Comparison of ENCODE assay signal across 21 cellular contexts in genomic region chr21:38250991-38251418, GRCh38. TPM values are rescaled to one million over a fixed set of nuclear protein-coding genes. Genes with fewer than 3 reads are reported as not detected.
DNase-seq lines count a peak whose midpoint lies in the region; ATAC-seq, FAIRE-seq and TF ChIP-seq lines count a peak whose summit lies in the region.
"Had no signal": no experiment of that assay in that cellular context is flagged by ENCODE, and none has a peak within 500 bp of the region (broad histone marks: within the 10 kb centered on the region; RNA-seq: fewer than 3 reads in every experiment).

No MANE protein-coding gene starts in this region.

- intact Hi-C loops in HepG2 (cut with micrococcal nuclease; ENCODE audit: unreplicated experiment), result no loop called here
- intact Hi-C loops in breast epithelium (cut with DNase I; ENCODE audit: low total_unique reads), result no loop called here

- POLR2A ChIA-PET in HepG2 (lab: Yijun Ruan, JAX), result no interaction called here

- H3K9ac ChIP-seq in HepG2 (ENCODE audit: insufficient read depth, low read depth, low read length), result no peak overlapping the region

- H3K36me3 Mint-ChIP-seq in endothelial cell (ENCODE audit: low read depth, unreplicated experiment), result no peaks in the 10 kb centered on the region
- H3K36me3 Mint-ChIP-seq: CD4-positive, CD25-positive, alpha-beta regulatory T cell had no signal

- TF ChIP-seq POLR2A in HepG2 (IDR thresholded peaks at IDR 0.05; ENCODE audit: insufficient read depth in 1 of 2, low read depth in 2 of 2, low read length in 2 of 2) (no peak), breast epithelium (IDR thresholded peaks at IDR 0.05) (no peak)

- peak overlapping the region; percentile 26; the same call in 1 of the 2 replicates for H3K4me2 ChIP-seq in HepG2 (ENCODE audit: low read depth, low read length)
- H3K4me2 ChIP-seq: PC-9 had no signal

- WGBS in HepG2 (ENCODE audit: low lambda C conversion rate), result 4% methylated on average over 7 of the region's 7 CpGs

- FAIRE-seq in HepG2 (lab: Jason Lieb, UNC), result no peak
- FAIRE-seq: G401.6, GM12892 had no signal

- H3K4me1 ChIP-seq in HepG2 (ENCODE audit: insufficient read depth, low read length) (peaks cover 11% of the 10 kb centered on the region), breast epithelium (no peaks in the 10 kb centered on the region)

- H3K9me3 ChIP-seq in HepG2 (ENCODE audit: low read length) (0 out of 2 replicates have a peak, but pooled peaks cover 6% of the 10 kb centered on the region), breast epithelium (no peaks in the 10 kb centered on the region)

- H3K36me3 ChIP-seq in HepG2 (replicated peaks in 1 of 2; ENCODE audit: control insufficient read depth in 1 of 2, insufficient read depth in 2 of 2, low read length in 2 of 2) (no peaks in the 10 kb centered on the region), breast epithelium (no peaks in the 10 kb centered on the region)

- no peaks in the 10 kb centered on the region for H3K9me3 Mint-ChIP-seq in endothelial cell (ENCODE audit: unreplicated experiment)
- H3K9me3 Mint-ChIP-seq: HFFc6 had no signal

- no peaks in the 10 kb centered on the region for H4K20me1 ChIP-seq in HepG2 (ENCODE audit: insufficient read depth, low read length)

- peaks cover 2% of the 10 kb centered on the region for H3K27me3 Mint-ChIP-seq in endothelial cell (ENCODE audit: unreplicated experiment)
- H3K27me3 Mint-ChIP-seq: CD4-positive, CD25-positive, alpha-beta regulatory T cell had no signal

- H3K4me3 ChIP-seq in astrocyte of the spinal cord (ENCODE audit: low read depth, low read length), result no peak overlapping the region
- H3K4me3 ChIP-seq in HepG2 (replicated peaks in 1 of 3; ENCODE audit: insufficient read depth in 1 of 3, low read depth in 2 of 3, low read length in 3 of 3), result no peak overlapping the region
- H3K4me3 ChIP-seq in breast epithelium, result no peak overlapping the region
- H3K4me3 ChIP-seq: PC-9 had no signal

- H3K79me2 ChIP-seq in HepG2 (ENCODE audit: insufficient read depth, low read length), result no peaks in the 10 kb centered on the region

- H3K27me3 ChIP-seq in HepG2 (ENCODE audit: control insufficient read depth in 1 of 2, insufficient read depth in 2 of 2, low read length in 2 of 2), result no peaks in the 10 kb centered on the region
- no peaks in the 10 kb centered on the region for H3K27me3 ChIP-seq in breast epithelium

- DNase-seq in COLO668 (lab: John Stamatoyannopoulos, UW; ENCODE audit: unreplicated experiment), result peak; percentile 64
- DNase-seq in NCI-H2029 (lab: John Stamatoyannopoulos, UW), result peak; percentile 9
- DNase-seq in astrocyte of the spinal cord (ENCODE audit: low read depth, low spot score), result peak; percentile 82
- DNase-seq in HepG2 (ENCODE audit: low spot score), result no peak
- no peak for DNase-seq in endothelial cell (ENCODE audit: low spot score)
- no peak for DNase-seq in breast epithelium (ENCODE audit: low spot score in 2 of 2)
- DNase-seq in AML-193 (lab: John Stamatoyannopoulos, UW), result no peak
- DNase-seq in CD1c-positive myeloid dendritic cell (ENCODE audit: extremely low spot score), result no peak
- DNase-seq: CD4-positive, CD25-positive, alpha-beta regulatory T cell; DMS79; GOT3; HFFc6; MM.1S; NCI-H1105; NCI-H1694 treated with DMSO at 0.1 percent for 48 hours; NCI-H226; NCI-H774; PC-9 had no signal

- TF ChIP-seq RAD21 in HepG2 (CRISPR knock-in tag; IDR thresholded peaks at IDR 0.05), result no peak

- in situ Hi-C loops in astrocyte of the spinal cord (cut with HindIII; ENCODE audit: low sequenced_read_pairs), result no loop called here
- in situ Hi-C loops in HepG2 (cut with HindIII; ENCODE audit: extremely low pct_ligation_motif_present, low pct_unique_long_range_greater_than_20kb), result no loop called here

- H3K4me3 Mint-ChIP-seq in endothelial cell (ENCODE audit: unreplicated experiment), result no peak overlapping the region
- H3K4me3 Mint-ChIP-seq: CD4-positive, CD25-positive, alpha-beta regulatory T cell; HFFc6 had no signal

- no peak overlapping the region for H2AFZ ChIP-seq in HepG2 (ENCODE audit: low read length)
- H2AFZ ChIP-seq: PC-9 had no signal

- H3K27ac ChIP-seq in HepG2 (ENCODE audit: extremely low read length, insufficient read depth, low read length), result no peak overlapping the region
- H3K27ac ChIP-seq in breast epithelium, result no peak overlapping the region
- H3K27ac ChIP-seq: PC-9 had no signal

- TF ChIP-seq CTCF in astrocyte of the spinal cord (IDR thresholded peaks at IDR 0.05; ENCODE audit: low read depth, low read length) (no peak), HepG2 (CRISPR knock-in tag; IDR thresholded peaks at IDR 0.05) (no peak), endothelial cell (IDR thresholded peaks at IDR 0.05; ENCODE audit: unreplicated experiment) (no peak), breast epithelium (IDR thresholded peaks at IDR 0.05) (no peak)

- no TSS peak for BruUV-seq in HepG2 (replicated peaks; lab: Mats Ljungman, UMichigan)

- no peaks in the 10 kb centered on the region for H3K4me1 Mint-ChIP-seq in endothelial cell (ENCODE audit: unreplicated experiment)
- H3K4me1 Mint-ChIP-seq: CD4-positive, CD25-positive, alpha-beta regulatory T cell had no signal

- ATAC-seq in HepG2, result peak; percentile 35; the same call in 2 of the 3 replicates

- CTCF ChIA-PET in HepG2 (lab: Yijun Ruan, JAX; ENCODE audit: low intra/inter-chr PET ratio, low total read pairs), result no interaction called here

- no peak overlapping the region for H3K27ac Mint-ChIP-seq in endothelial cell (ENCODE audit: unreplicated experiment)
- H3K27ac Mint-ChIP-seq: CD4-positive, CD25-positive, alpha-beta regulatory T cell; HFFc6 had no signal

- no peak for TF ChIP-seq EP300 in HepG2 (IDR thresholded peaks at IDR 0.05; ENCODE audit: low read depth in 2 of 2, low read length in 2 of 2)
- no peak for TF ChIP-seq EP300 in HepG2 (CRISPR knock-in tag; IDR thresholded peaks at IDR 0.05; ENCODE audit: borderline replicate concordance)

TF ChIP-seq in HepG2, 621 proteins besides CTCF, POLR2A, EP300 and RAD21 (continues in another document):
- TF ChIP-seq AFF4 (CRISPR knock-in tag; IDR thresholded peaks at IDR 0.05) (no peak), FOXA3 (CRISPR knock-in tag; IDR thresholded peaks at IDR 0.05) (no peak)

RNA-seq across cellular contexts. Expression of gene KCNJ15, which starts 5.8 kb away (rescaled TPM):
- total RNA-seq in HepG2 (2016; rRNA removed; fragmentation: Illumina TruSeq; extraction: Trizol) (not detected in 2 replicates), endothelial cell (ENCODE audit: unreplicated experiment) (0.97 TPM), breast epithelium (1 to 10 TPM in 1 of 3 donors, under 1 TPM in 2; 0.80 to 6.9 (median 0.98) TPM)
- not detected in 2 replicates for total RNA-seq in HepG2 (2016; cell fraction: cytosol; rRNA removed; fragmentation: Illumina TruSeq; extraction: Trizol; ENCODE audit: low read depth)
- total RNA-seq in HepG2 (2016; cell fraction: insoluble cytoplasmic fraction; rRNA removed; fragmentation: Illumina TruSeq; extraction: Trizol), result not detected in 2 replicates
- total RNA-seq in HepG2 (2016; cell fraction: membrane; rRNA removed; fragmentation: Illumina TruSeq; extraction: Trizol), result not detected in 2 replicates
- total RNA-seq in HepG2 (2016; cell fraction: nucleus; rRNA removed; fragmentation: Illumina TruSeq; extraction: Trizol), result not detected in 2 replicates
- not detected in 2 replicates for polyA plus RNA-seq in HepG2 (2011; rRNA removed)
- not detected in 2 replicates for polyA plus RNA-seq in HepG2 (2011; cell fraction: cytosol; rRNA removed)
- polyA plus RNA-seq in HepG2 (2011; cell fraction: nucleus; rRNA removed), result not detected in 2 replicates
- polyA plus RNA-seq in HepG2 (2012), result not detected in 2 replicates
- polyA plus RNA-seq in HepG2 (2016; cell fraction: cytosol; fragmentation: Illumina TruSeq; extraction: Trizol; ENCODE audit: low read depth), result not detected in 2 replicates
- polyA plus RNA-seq in HepG2 (2016; cell fraction: insoluble cytoplasmic fraction; fragmentation: Illumina TruSeq; extraction: Trizol; ENCODE audit: low read depth), result not detected in 2 replicates
- polyA plus RNA-seq in HepG2 (2016; cell fraction: membrane; fragmentation: Illumina TruSeq; extraction: Trizol; ENCODE audit: low read depth), result not detected in 2 replicates
- polyA plus RNA-seq in HepG2 (2016; cell fraction: nucleus; fragmentation: Illumina TruSeq; extraction: Trizol; ENCODE audit: insufficient read depth, low read depth), result not detected in 2 replicates
- polyA minus RNA-seq in HepG2 (2011; rRNA and poly(A)+ RNA removed; ENCODE audit: low replicate concordance), result 2.6 TPM in 1 of 2 replicates, not detected in the other
- polyA minus RNA-seq in HepG2 (2011; cell fraction: cytosol; rRNA and poly(A)+ RNA removed), result not detected in 2 replicates
- not detected in 2 replicates for polyA minus RNA-seq in HepG2 (2011; cell fraction: nucleus; rRNA and poly(A)+ RNA removed)
- total RNA-seq: A673, PC-9 had no signal
- polyA plus RNA-seq: CD4-positive, CD25-positive, alpha-beta regulatory T cell had no signal

Comparison
In these comparisons a context has a peak if more than half of its experiments do, and no peak if none do; other contexts are left out.
1. DNase-seq: peak in COLO668 (single experiment), NCI-H2029 (single experiment) and astrocyte of the spinal cord (single experiment); none in HepG2 (single experiment), endothelial cell (single experiment), breast epithelium (0 of 2), AML-193 (0 of 2) and CD1c-positive myeloid dendritic cell (single experiment).